In the genomic region with DNA sequence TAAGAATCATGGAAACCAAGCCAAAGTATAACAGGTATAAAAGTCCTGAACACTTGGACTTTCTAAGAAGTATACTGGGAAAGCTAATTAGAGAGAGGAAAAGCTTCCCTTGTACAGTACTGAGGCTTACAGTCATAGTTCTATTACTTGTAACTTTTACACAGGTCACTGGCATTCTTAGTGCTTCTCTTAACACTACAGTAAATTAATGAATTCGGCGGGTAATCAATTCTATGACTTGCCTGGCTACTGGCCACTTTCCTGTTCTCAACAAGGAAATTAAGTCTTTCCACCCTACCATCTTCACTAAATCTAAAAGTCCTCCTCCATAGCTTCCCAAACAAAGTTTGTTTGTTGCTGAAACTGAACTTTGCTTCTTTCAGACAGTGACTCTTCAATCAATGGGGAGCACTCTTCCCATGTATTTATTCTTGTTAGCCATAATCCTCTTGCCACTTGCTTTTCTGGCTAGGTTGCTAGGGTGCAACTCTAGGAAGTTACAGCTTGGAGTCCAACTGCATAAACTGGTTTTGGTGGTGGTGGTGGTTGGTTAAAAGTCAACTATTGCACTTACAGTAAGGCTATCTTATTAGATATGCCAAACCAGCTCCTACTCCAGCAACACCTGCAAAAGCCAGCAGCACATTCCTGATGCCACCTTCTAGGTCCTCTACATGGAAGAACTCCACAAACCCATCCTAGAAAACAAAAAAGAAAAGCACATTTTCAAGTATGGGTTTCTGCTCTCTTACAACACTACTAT, we compare ENCODE assay signal across 7 cellular contexts. TPM values are rescaled to one million over a fixed set of nuclear protein-coding genes. Genes with fewer than 3 reads are reported as not detected.
DNase-seq lines count a peak whose midpoint lies in the region; ATAC-seq and TF ChIP-seq lines count a peak whose summit lies in the region.

No MANE protein-coding gene starts in this region.

- intact Hi-C loops in activated CD4-positive, alpha-beta memory T cell treated with anti-CD3 and anti-CD28 coated beads for 36 hours (cut with micrococcal nuclease): no loop called here

- DNase-seq in HFF-Myc (ENCODE audit: extremely low read depth, low read depth) (no peak), iPS DF 6.9 (ENCODE audit: low read depth, low spot score) (no peak), cerebellum (ENCODE audit: low spot score) (no peak), D341Med (ENCODE audit: low spot score) (no peak), NCI-H1092 (lab: John Stamatoyannopoulos, UW) (no peak)
- no peak for DNase-seq in activated CD4-positive, alpha-beta memory T cell treated with anti-CD3 and anti-CD28 coated beads for 36 hours
- peak in 1 of 2 donors; percentile 54 for DNase-seq in stimulated activated effector memory CD8-positive, alpha-beta T cell treated with anti-CD3 and anti-CD28 coated beads, Interleukin-12 subunit alpha, Interleukin-12 subunit beta, amount 100 ng/mL, for 72 hours (ENCODE audit: low spot score in 2 of 2)

- H3K27ac Mint-ChIP-seq in activated CD4-positive, alpha-beta memory T cell treated with anti-CD3 and anti-CD28 coated beads for 36 hours: peak overlapping the region; percentile 98
- H3K27ac Mint-ChIP-seq in stimulated activated effector memory CD8-positive, alpha-beta T cell treated with anti-CD3 and anti-CD28 coated beads, Interleukin-12 subunit alpha, Interleukin-12 subunit beta, amount 100 ng/mL, for 72 hours: peak overlapping the region; percentile 98

- ATAC-seq in stimulated activated effector memory CD8-positive, alpha-beta T cell treated with anti-CD3 and anti-CD28 coated beads, Interleukin-12 subunit alpha, Interleukin-12 subunit beta, amount 100 ng/mL, for 72 hours: no peak

- no peaks in the 10 kb centered on the region for H3K27me3 ChIP-seq in iPS DF 6.9 (ENCODE audit: control insufficient read depth, insufficient read depth, low read length)

- no peaks in the 10 kb centered on the region for H3K9me3 Mint-ChIP-seq in activated CD4-positive, alpha-beta memory T cell treated with anti-CD3 and anti-CD28 coated beads for 36 hours
- H3K9me3 Mint-ChIP-seq in stimulated activated effector memory CD8-positive, alpha-beta T cell treated with anti-CD3 and anti-CD28 coated beads, Interleukin-12 subunit alpha, Interleukin-12 subunit beta, amount 100 ng/mL, for 72 hours: no peaks in the 10 kb centered on the region

- POLR2A ChIA-PET in activated CD4-positive, alpha-beta memory T cell treated with anti-CD3 and anti-CD28 coated beads for 36 hours (lab: Charles Lee): interaction anchor here (0.7 to 12.6 kb wide), 6 partner anchors 12 to 90 kb away, joined by 3 to 527 read pairs (median 48); partner anchors contain the start of genes ENSA and TARS2

- peaks cover 9% of the 10 kb centered on the region; the same call in 1 of the 2 replicates for H3K36me3 ChIP-seq in iPS DF 6.9 (ENCODE audit: control insufficient read depth, insufficient read depth, low read length)

- peak overlapping the region; percentile 62 for H3K4me3 ChIP-seq in HFF-Myc (replicated peaks; ENCODE audit: low read depth, low read length)
- peak overlapping the region; percentile 31; the same call in 1 of the 2 replicates for H3K4me3 ChIP-seq in iPS DF 6.9 (ENCODE audit: low read length)

- H3K27ac ChIP-seq in iPS DF 6.9 (ENCODE audit: low read length): no peak overlapping the region

- CTCF ChIA-PET in activated CD4-positive, alpha-beta memory T cell treated with anti-CD3 and anti-CD28 coated beads for 36 hours (lab: Charles Lee): interaction anchor here (0.9 to 15.1 kb wide), 4 partner anchors 14 to 120 kb away, joined by 3 to 276 read pairs (median 6); partner anchors contain the start of gene GOLPH3L

- no peaks in the 10 kb centered on the region for H3K9me3 ChIP-seq in iPS DF 6.9 (ENCODE audit: control insufficient read depth, insufficient read depth, low read length)

- TF ChIP-seq CTCF in HFF-Myc (IDR thresholded peaks at IDR 0.05; ENCODE audit: low read depth, low read length, missing control alignments): no peak

- peaks cover 44% of the 10 kb centered on the region for H3K4me1 Mint-ChIP-seq in activated CD4-positive, alpha-beta memory T cell treated with anti-CD3 and anti-CD28 coated beads for 36 hours (ENCODE audit: low read depth)
- peaks cover 38% of the 10 kb centered on the region for H3K4me1 Mint-ChIP-seq in stimulated activated effector memory CD8-positive, alpha-beta T cell treated with anti-CD3 and anti-CD28 coated beads, Interleukin-12 subunit alpha, Interleukin-12 subunit beta, amount 100 ng/mL, for 72 hours

- H3K4me1 ChIP-seq in iPS DF 6.9 (ENCODE audit: control insufficient read depth, insufficient read depth, low read length): no peaks in the 10 kb centered on the region

- H3K4me3 Mint-ChIP-seq in activated CD4-positive, alpha-beta memory T cell treated with anti-CD3 and anti-CD28 coated beads for 36 hours: peak overlapping the region; percentile 93
- H3K4me3 Mint-ChIP-seq in stimulated activated effector memory CD8-positive, alpha-beta T cell treated with anti-CD3 and anti-CD28 coated beads, Interleukin-12 subunit alpha, Interleukin-12 subunit beta, amount 100 ng/mL, for 72 hours: peak overlapping the region; percentile 88

- H3K36me3 Mint-ChIP-seq in activated CD4-positive, alpha-beta memory T cell treated with anti-CD3 and anti-CD28 coated beads for 36 hours: peaks cover 71% of the 10 kb centered on the region
- peaks cover 90% of the 10 kb centered on the region for H3K36me3 Mint-ChIP-seq in stimulated activated effector memory CD8-positive, alpha-beta T cell treated with anti-CD3 and anti-CD28 coated beads, Interleukin-12 subunit alpha, Interleukin-12 subunit beta, amount 100 ng/mL, for 72 hours

- WGBS in iPS DF 6.9 (ENCODE audit: insufficient coverage, insufficient read length): no CpG with 5 or more reads among the region's 2 CpGs

- H3K27me3 Mint-ChIP-seq in activated CD4-positive, alpha-beta memory T cell treated with anti-CD3 and anti-CD28 coated beads for 36 hours: peaks cover 2% of the 10 kb centered on the region

RNA-seq across cellular contexts. Expression of gene MCL1, which starts 2.4 kb away (rescaled TPM):
- 100 to 1,000 TPM; 280 to 288 TPM for total RNA-seq in activated CD4-positive, alpha-beta memory T cell treated with anti-CD3 and anti-CD28 coated beads for 36 hours
- 86.7 TPM for total RNA-seq in cerebellum

RNA-seq across cellular contexts. Expression of gene ADAMTSL4, which starts 27.8 kb away (rescaled TPM):
- total RNA-seq in activated CD4-positive, alpha-beta memory T cell treated with anti-CD3 and anti-CD28 coated beads for 36 hours: 1 to 10 TPM; 1.1 TPM
- 0.36 TPM for total RNA-seq in cerebellum

RNA-seq across cellular contexts. Expression of gene ENSA, which starts 52.4 kb away (rescaled TPM):
- total RNA-seq in activated CD4-positive, alpha-beta memory T cell treated with anti-CD3 and anti-CD28 coated beads for 36 hours: 100 to 1,000 TPM; 212 to 219 TPM
- 102 TPM for total RNA-seq in cerebellum
